Comparison of ENCODE assay signal across 14 cellular contexts in genomic region chr6:165674155-165675029, GRCh38. TPM values are rescaled to one million over a fixed set of nuclear protein-coding genes. Genes with fewer than 3 reads are reported as not detected.
A peak's percentile ranks its signal among the peaks of the same experiment; 100 is the strongest.
DNase-seq lines count a peak whose midpoint lies in the region; ATAC-seq and TF ChIP-seq lines count a peak whose summit lies in the region.
"Had no signal": no experiment of that assay in that cellular context is flagged by ENCODE, and none has a peak within 500 bp of the region (broad histone marks: within the 10 kb centered on the region; RNA-seq: fewer than 3 reads in every experiment).

No MANE protein-coding gene starts in this region.

- no TSS peak for BruUV-seq in IMR-90 (replicated peaks; lab: Mats Ljungman, UMichigan)

- no peak for TF ChIP-seq CTCF in IMR-90 (conservative IDR thresholded peaks at IDR 0.05; ENCODE audit: low read depth, low read length)
- no peak for TF ChIP-seq CTCF in endodermal cell (conservative IDR thresholded peaks at IDR 0.05)
- no peak for TF ChIP-seq CTCF in neural crest cell (conservative IDR thresholded peaks at IDR 0.05)

- no peak for TF ChIP-seq RAD21 in IMR-90 (IDR thresholded peaks at IDR 0.05; ENCODE audit: low read length)

- no peak overlapping the region for H3K9ac ChIP-seq in IMR-90 (ENCODE audit: low read depth, low read length)
- no peak overlapping the region for H3K9ac ChIP-seq in endodermal cell (ENCODE audit: extremely low read depth, low read length, poor library complexity, severe bottlenecking)

- no peak overlapping the region for H2AK9ac ChIP-seq in IMR-90 (replicated peaks; ENCODE audit: low read depth, low read length, poor library complexity)

- no peaks in the 10 kb centered on the region for H3K36me3 ChIP-seq in IMR-90 (ENCODE audit: control insufficient read depth, insufficient read depth, low read length)
- H3K36me3 ChIP-seq in endodermal cell (ENCODE audit: control insufficient read depth, insufficient read depth, low read length), result no peaks in the 10 kb centered on the region

- dilution Hi-C loops in IMR-90 (cut with HindIII; ENCODE audit: low sequenced_read_pairs, unreplicated experiment), result no loop called here

- no peak overlapping the region; the same call in 1 of the 2 replicates for H3K4me2 ChIP-seq in IMR-90 (ENCODE audit: low read depth, low read length)

- POLR2A ChIA-PET in IMR-90 (lab: Charles Lee; ENCODE audit: unreplicated experiment), result interaction anchor here (0.6 kb wide), 1 partner anchor 9 kb away, joined by 3 read pairs; no protein-coding TSS in a partner anchor

- H3K4me3 ChIP-seq in IMR-90 (ENCODE audit: insufficient read depth, low read depth, low read length) (no peak overlapping the region), endodermal cell (ENCODE audit: low read length) (no peak overlapping the region)

- H2BK5ac ChIP-seq in IMR-90 (ENCODE audit: low read depth, low read length, poor library complexity, severe bottlenecking), result no peak overlapping the region

- H3K4me1 ChIP-seq in IMR-90 (ENCODE audit: control insufficient read depth, insufficient read depth, low read length) (peaks cover 2% of the 10 kb centered on the region), endodermal cell (ENCODE audit: control insufficient read depth, insufficient read depth, low read length) (peaks cover 13% of the 10 kb centered on the region)

- in situ Hi-C loops in IMR-90 (cut with MboI; ENCODE audit: low sequenced_read_pairs), result no loop called here

- peak overlapping the region; percentile 26 for H3K4me3 Mint-ChIP-seq in endodermal cell
- peak overlapping the region; percentile 24 for H3K4me3 Mint-ChIP-seq in neural crest cell
- H3K4me3 Mint-ChIP-seq: CD8-positive, alpha-beta memory T cell; H9 had no signal

- peak overlapping the region; percentile 5; the same call in 1 of the 2 replicates for H2BK20ac ChIP-seq in IMR-90 (ENCODE audit: low read depth, low read length)

- 60% methylated on average over 1 of the region's 20 CpGs; no CpG with 5 or more reads in 1 of the 2 experiments for WGBS in IMR-90 (ENCODE audit: extremely low coverage in 2 of 2, insufficient read length in 1 of 2), 2 experiments
- 82 to 88% methylated on average over 11 to 19 of the region's 20 CpGs for WGBS in endodermal cell (ENCODE audit: insufficient coverage in 1 of 2, insufficient read length in 1 of 2), 2 experiments

- no peak overlapping the region for H2BK15ac ChIP-seq in IMR-90 (ENCODE audit: low read depth, low read length)

- no peak overlapping the region for H4K91ac ChIP-seq in IMR-90 (ENCODE audit: insufficient read depth, low read depth, low read length)

- H4K20me1 ChIP-seq in IMR-90 (ENCODE audit: insufficient read depth, low read length), result no peaks in the 10 kb centered on the region

- H3K4ac ChIP-seq in IMR-90 (ENCODE audit: low read depth, low read length), result no peak overlapping the region

- ATAC-seq in IMR-90 (ENCODE audit: low read depth) (no peak), GM21515 (IDR thresholded peaks at IDR 0.05; ENCODE audit: unreplicated experiment) (no peak)
- ATAC-seq: Right ventricle myocardium inferior had no signal

- no peak overlapping the region; the same call in 1 of the 2 replicates for H3K56ac ChIP-seq in IMR-90 (ENCODE audit: extremely low read depth, insufficient read depth, low read length)

- H3K79me1 ChIP-seq in IMR-90 (ENCODE audit: low read depth in 1 of 2, low read length in 2 of 2), result no peaks in the 10 kb centered on the region

- no peak overlapping the region for H2AFZ ChIP-seq in IMR-90 (replicated peaks; ENCODE audit: low read length, poor library complexity)

- TF ChIP-seq POLR2A in IMR-90 (IDR thresholded peaks at IDR 0.05; ENCODE audit: low read depth, low read length), result no peak

- no peaks in the 10 kb centered on the region for H3K9me3 Mint-ChIP-seq in endodermal cell
- no peaks in the 10 kb centered on the region for H3K9me3 Mint-ChIP-seq in neural crest cell

- no peak overlapping the region for H3K23ac ChIP-seq in IMR-90 (ENCODE audit: low read depth, low read length)

- H3K36me3 Mint-ChIP-seq in endodermal cell (ENCODE audit: low read depth) (no peaks in the 10 kb centered on the region), neural crest cell (ENCODE audit: low read depth) (no peaks in the 10 kb centered on the region)
- H3K36me3 Mint-ChIP-seq: CD8-positive, alpha-beta memory T cell had no signal

- CTCF ChIA-PET in IMR-90 (lab: Yijun Ruan, JAX), result interaction anchor here (0.5 to 0.9 kb wide), 2 partner anchors 15 to 114 kb away, joined by 3 to 4 read pairs; no protein-coding TSS in a partner anchor

- H3K27ac ChIP-seq in IMR-90 (ENCODE audit: insufficient read depth, low read length) (no peak overlapping the region), endodermal cell (ENCODE audit: low read depth, low read length) (no peak overlapping the region)

- no peak overlapping the region for H4K8ac ChIP-seq in IMR-90 (ENCODE audit: low read depth in 2 of 2, low read length in 2 of 2)

- DNase-seq in ELF-1 (ENCODE audit: low read depth, low spot score) (peak; percentile 29), IMR-90 (no peak), endodermal cell (no peak), neural crest cell (ENCODE audit: low read depth, low spot score) (no peak), NCI-H345 (lab: John Stamatoyannopoulos, UW) (no peak), UCSD-AML1 (lab: John Stamatoyannopoulos, UW; ENCODE audit: unreplicated experiment) (no peak)
- DNase-seq: CD8-positive, alpha-beta memory T cell; H9; NCI-H146; NCI-H2107; NCI-H446; NCI-H774 had no signal

- H3K27ac Mint-ChIP-seq in endodermal cell, result peak overlapping the region; percentile 16
- no peak overlapping the region for H3K27ac Mint-ChIP-seq in neural crest cell (ENCODE audit: unreplicated experiment)
- H3K27ac Mint-ChIP-seq: CD8-positive, alpha-beta memory T cell; H9 had no signal

- H2BK120ac ChIP-seq in IMR-90 (ENCODE audit: low read depth, low read length), result no peak overlapping the region

- H3K4me1 Mint-ChIP-seq in endodermal cell (peaks cover 33% of the 10 kb centered on the region), neural crest cell (peaks cover 7% of the 10 kb centered on the region)
- H3K4me1 Mint-ChIP-seq: CD8-positive, alpha-beta memory T cell had no signal

- no peaks in the 10 kb centered on the region for H3K27me3 ChIP-seq in IMR-90 (ENCODE audit: control insufficient read depth, insufficient read depth, low read length)
- H3K27me3 ChIP-seq in endodermal cell (ENCODE audit: control insufficient read depth, insufficient read depth, low read length, poor library complexity, severe bottlenecking), result no peaks in the 10 kb centered on the region

- H2AK5ac ChIP-seq in IMR-90 (ENCODE audit: low read depth, low read length), result no peak overlapping the region

- H3K14ac ChIP-seq in IMR-90 (replicated peaks; ENCODE audit: low read depth, low read length), result 0 out of 2 replicates have a peak overlapping the region, but pooled peaks have one; percentile 26

- no peak overlapping the region for H4K5ac ChIP-seq in IMR-90 (ENCODE audit: low read depth, low read length)

- H3K27me3 Mint-ChIP-seq in endodermal cell (ENCODE audit: insufficient read depth) (peaks cover 2% of the 10 kb centered on the region), neural crest cell (ENCODE audit: low read depth) (peaks cover 28% of the 10 kb centered on the region)

- H3K18ac ChIP-seq in IMR-90 (ENCODE audit: low read depth, low read length), result peak overlapping the region; percentile 25; the same call in 1 of the 2 replicates

- H3K9me3 ChIP-seq in IMR-90 (ENCODE audit: control insufficient read depth, insufficient read depth, low read length), result no peaks in the 10 kb centered on the region
- no peaks in the 10 kb centered on the region for H3K9me3 ChIP-seq in endodermal cell (ENCODE audit: control insufficient read depth, low read length)

- intact Hi-C loops in IMR-90 (cut with micrococcal nuclease), result no loop called here

- H3K9me1 ChIP-seq in IMR-90 (ENCODE audit: insufficient read depth, low read length), result no peaks in the 10 kb centered on the region

TF ChIP-seq in IMR-90, 13 proteins besides CTCF, POLR2A, EP300 and RAD21 (continues in another document):
- no peak for TF ChIP-seq FOS (IDR thresholded peaks at IDR 0.05; ENCODE audit: low read depth, low read length)
- TF ChIP-seq, protein P1, sequence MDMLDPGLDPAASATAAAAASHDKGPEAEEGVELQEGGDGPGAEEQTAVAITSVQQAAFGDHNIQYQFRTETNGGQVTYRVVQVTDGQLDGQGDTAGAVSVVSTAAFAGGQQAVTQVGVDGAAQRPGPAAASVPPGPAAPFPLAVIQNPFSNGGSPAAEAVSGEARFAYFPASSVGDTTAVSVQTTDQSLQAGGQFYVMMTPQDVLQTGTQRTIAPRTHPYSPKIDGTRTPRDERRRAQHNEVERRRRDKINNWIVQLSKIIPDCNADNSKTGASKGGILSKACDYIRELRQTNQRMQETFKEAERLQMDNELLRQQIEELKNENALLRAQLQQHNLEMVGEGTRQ (IDR thresholded peaks at IDR 0.05; ENCODE audit: low read depth, low read length), result no peak
- no peak for TF ChIP-seq MAZ (IDR thresholded peaks at IDR 0.05; ENCODE audit: borderline replicate concordance, low read depth, low read length)
- TF ChIP-seq RFX5 (IDR thresholded peaks at IDR 0.05; ENCODE audit: low read depth, low read length), result no peak
- no peak for TF ChIP-seq CEBPB (IDR thresholded peaks at IDR 0.05; ENCODE audit: low read depth, low read length)
- TF ChIP-seq MXI1 (IDR thresholded peaks at IDR 0.05; ENCODE audit: borderline replicate concordance, low read depth, low read length), result no peak
- no peak for TF ChIP-seq BHLHE40 (IDR thresholded peaks at IDR 0.05; ENCODE audit: low read depth, low read length)
- TF ChIP-seq NFE2L2 (IDR thresholded peaks at IDR 0.05; ENCODE audit: low read depth, low read length), result no peak
- no peak for TF ChIP-seq RCOR1 (IDR thresholded peaks at IDR 0.05; ENCODE audit: insufficient replicate concordance, low read length)
- TF ChIP-seq ELK1 (IDR thresholded peaks at IDR 0.05; ENCODE audit: borderline replicate concordance, low read depth, low read length), result no peak
- no peak for TF ChIP-seq SMC3 (IDR thresholded peaks at IDR 0.05; ENCODE audit: low read depth, low read length)

RNA-seq across cellular contexts. Expression of gene PDE10A, which starts 11.4 kb away (rescaled TPM):
- total RNA-seq in IMR-90 (2012; rRNA removed) (12.4 and 15.8 TPM in 2 replicates), endodermal cell (10 to 100 TPM; 22.8 to 27.8 TPM), neural crest cell (23.7 and 26.2 TPM in 2 replicates)
- polyA plus RNA-seq in IMR-90 (2012; rRNA removed), result 3.4 and 3.9 TPM in 2 replicates
- polyA plus RNA-seq in IMR-90 (2012; cell fraction: cytosol; rRNA removed), result 2.7 and 3.3 TPM in 2 replicates
- polyA plus RNA-seq in IMR-90 (2012; cell fraction: nucleus; rRNA removed; ENCODE audit: low replicate concordance), result 6.8 and 27.2 TPM in 2 replicates
- polyA plus RNA-seq in endodermal cell (2013, experiment 1 of 2), result 13.8 TPM
- polyA plus RNA-seq in endodermal cell (2013, experiment 2 of 2), result 12.8 TPM
- total RNA-seq: CD8-positive, alpha-beta memory T cell had no signal
- polyA plus RNA-seq: CD8-positive, alpha-beta memory T cell had no signal
